Comparison of ENCODE assay signal across 21 cellular contexts in genomic region chr9:79028101-79028500, GRCh38.
DNase-seq lines count a peak whose midpoint lies in the region; ATAC-seq lines count a peak whose summit lies in the region.
"Had no signal": no experiment of that assay in that cellular context is flagged by ENCODE, and none has a peak within 500 bp of the region (broad histone marks: within the 10 kb centered on the region; RNA-seq: fewer than 3 reads in every experiment).

No MANE protein-coding gene starts in this region.

- peaks cover 0 to 7% (median 0%) of the 10 kb centered on the region in 11 donors for H3K9me3 Mint-ChIP-seq in naive thymus-derived CD4-positive, alpha-beta T cell
- H3K9me3 Mint-ChIP-seq: activated CD4-positive, alpha-beta memory T cell treated with anti-CD3 and anti-CD28 coated beads for 36 hours; activated T-cell treated with anti-CD3 and anti-CD28 coated beads, Interleukin-2, amount 50 U/mL, for 24 hours; CD4-positive, alpha-beta T cell; naive thymus-derived CD8-positive, alpha-beta T cell; stimulated activated naive B cell treated with anti-CD40 and anti-IgM and Interleukin-4, amounts not matched to agents 10 μg/mL and 1 μg/mL and 100 μg/mL, for 72 hours had no signal

- H3K4me1 ChIP-seq in adipocyte (ENCODE audit: control insufficient read depth, insufficient read depth, low read length) (peaks cover 4% of the 10 kb centered on the region), skeletal muscle satellite cell (ENCODE audit: control insufficient read depth, insufficient read depth, low read length) (peaks cover 35% of the 10 kb centered on the region)
- H3K4me1 ChIP-seq in naive thymus-derived CD4-positive, alpha-beta T cell (ENCODE audit: control insufficient read depth in 2 of 2, insufficient read depth in 2 of 2, low read length in 2 of 2): no peaks in the 10 kb centered on the region
- H3K4me1 ChIP-seq: transverse colon had no signal

- H3K27me3 ChIP-seq in adipocyte (replicated peaks; ENCODE audit: control insufficient read depth, insufficient read depth, low read length) (no peaks in the 10 kb centered on the region), skeletal muscle satellite cell (ENCODE audit: control insufficient read depth, insufficient read depth, low read length) (no peaks in the 10 kb centered on the region)
- H3K27me3 ChIP-seq in naive thymus-derived CD4-positive, alpha-beta T cell (ENCODE audit: control insufficient read depth in 2 of 2, insufficient read depth in 2 of 2, low read length in 2 of 2): no peaks in the 10 kb centered on the region
- H3K27me3 ChIP-seq: transverse colon had no signal

- H3K9me3 ChIP-seq in adipocyte (ENCODE audit: control insufficient read depth, low read length): no peaks in the 10 kb centered on the region
- no peaks in the 10 kb centered on the region for H3K9me3 ChIP-seq in skeletal muscle satellite cell (replicated peaks; ENCODE audit: low read length)
- H3K9me3 ChIP-seq in naive thymus-derived CD4-positive, alpha-beta T cell (ENCODE audit: control insufficient read depth in 2 of 3, low read length in 3 of 3): no peaks in the 10 kb centered on the region
- H3K9me3 ChIP-seq: transverse colon had no signal

- H3K9ac ChIP-seq in adipocyte (ENCODE audit: low read length) (no peak overlapping the region), skeletal muscle satellite cell (ENCODE audit: low read depth, low read length) (no peak overlapping the region)

- intact Hi-C loops in naive thymus-derived CD4-positive, alpha-beta T cell (cut with micrococcal nuclease): no loop called here

- POLR2A ChIA-PET in naive thymus-derived CD4-positive, alpha-beta T cell (lab: Charles Lee): no interaction called here

- H3K36me3 ChIP-seq in adipocyte (ENCODE audit: control insufficient read depth, insufficient read depth, low read length, severe bottlenecking) (no peaks in the 10 kb centered on the region), skeletal muscle satellite cell (ENCODE audit: insufficient read depth, low read length) (no peaks in the 10 kb centered on the region)
- H3K36me3 ChIP-seq in naive thymus-derived CD4-positive, alpha-beta T cell (ENCODE audit: control insufficient read depth in 2 of 3, insufficient read depth in 3 of 3, low read length in 3 of 3): no peaks in the 10 kb centered on the region
- H3K36me3 ChIP-seq: transverse colon had no signal

- no peak overlapping the region for H3K4me3 Mint-ChIP-seq in naive thymus-derived CD4-positive, alpha-beta T cell
- H3K4me3 Mint-ChIP-seq: activated CD4-positive, alpha-beta memory T cell treated with anti-CD3 and anti-CD28 coated beads for 36 hours; activated T-cell treated with anti-CD3 and anti-CD28 coated beads, Interleukin-2, amount 50 U/mL, for 24 hours; CD4-positive, alpha-beta T cell; central memory CD8-positive, alpha-beta T cell; naive thymus-derived CD8-positive, alpha-beta T cell; stimulated activated naive B cell treated with anti-CD40 and anti-IgM and Interleukin-4, amounts not matched to agents 10 μg/mL and 1 μg/mL and 100 μg/mL, for 72 hours had no signal

- no peaks in the 10 kb centered on the region for H3K27me3 Mint-ChIP-seq in naive thymus-derived CD4-positive, alpha-beta T cell
- H3K27me3 Mint-ChIP-seq: activated CD4-positive, alpha-beta memory T cell treated with anti-CD3 and anti-CD28 coated beads for 36 hours; activated T-cell treated with anti-CD3 and anti-CD28 coated beads, Interleukin-2, amount 50 U/mL, for 24 hours; CD4-positive, alpha-beta T cell; central memory CD8-positive, alpha-beta T cell had no signal

- DNase-seq in NCI-H1417 (lab: John Stamatoyannopoulos, UW): peak in 2 of 3 experiments; percentile 13 to 42
- DNase-seq in NCI-H1417 treated with DMSO at 0.1 percent for 48 hours (lab: John Stamatoyannopoulos, UW): no peak
- peak; percentile 53 for DNase-seq in adipocyte (ENCODE audit: low read depth)
- peak; percentile 54 for DNase-seq in fibroblast of peridontal ligament (ENCODE audit: extremely low read depth)
- no peak for DNase-seq in naive thymus-derived CD4-positive, alpha-beta T cell
- no peak for DNase-seq in Ammon's horn (ENCODE audit: low spot score)
- no peak for DNase-seq in AML-193 (lab: John Stamatoyannopoulos, UW)
- DNase-seq: 8988T; activated CD4-positive, alpha-beta memory T cell treated with anti-CD3 and anti-CD28 coated beads for 36 hours; activated T-cell treated with anti-CD3 and anti-CD28 coated beads, Interleukin-2, amount 50 U/mL, for 24 hours; CD4-positive, alpha-beta T cell; naive thymus-derived CD8-positive, alpha-beta T cell; NK-92 treated with Interleukin-12 subunit alpha and Interleukin-12 subunit beta, amount 100 ng/mL, for 24 hours; RPMI8226; stimulated activated naive B cell treated with anti-CD40 and anti-IgM and Interleukin-4, amounts not matched to agents 10 μg/mL and 1 μg/mL and 100 μg/mL, for 72 hours; T-helper 1 cell; transverse colon had no signal

- CTCF ChIA-PET in naive thymus-derived CD4-positive, alpha-beta T cell (lab: Charles Lee): no interaction called here

- no peak for ATAC-seq in naive thymus-derived CD4-positive, alpha-beta T cell
- ATAC-seq: activated naive CD4-positive, alpha-beta T cell treated with anti-CD3 and anti-CD28 coated beads, Interleukin-2, amount 50 U/mL, for 72 hours; HCT116; naive thymus-derived CD8-positive, alpha-beta T cell; stimulated activated naive B cell treated with anti-CD40 and anti-IgM and Interleukin-4, amounts not matched to agents 10 μg/mL and 1 μg/mL and 100 μg/mL, for 72 hours had no signal

- H3K36me3 Mint-ChIP-seq in naive thymus-derived CD4-positive, alpha-beta T cell: no peaks in the 10 kb centered on the region
- H3K36me3 Mint-ChIP-seq: activated CD4-positive, alpha-beta memory T cell treated with anti-CD3 and anti-CD28 coated beads for 36 hours; activated naive CD4-positive, alpha-beta T cell treated with anti-CD3 and anti-CD28 coated beads, Interleukin-2, amount 50 U/mL, for 72 hours; naive thymus-derived CD8-positive, alpha-beta T cell; stimulated activated naive B cell treated with anti-CD40 and anti-IgM and Interleukin-4, amounts not matched to agents 10 μg/mL and 1 μg/mL and 100 μg/mL, for 72 hours had no signal

- no peak overlapping the region for H3K27ac Mint-ChIP-seq in naive thymus-derived CD4-positive, alpha-beta T cell
- H3K27ac Mint-ChIP-seq: activated CD4-positive, alpha-beta memory T cell treated with anti-CD3 and anti-CD28 coated beads for 36 hours; activated naive CD4-positive, alpha-beta T cell treated with anti-CD3 and anti-CD28 coated beads, Interleukin-2, amount 50 U/mL, for 72 hours; activated T-cell treated with anti-CD3 and anti-CD28 coated beads, Interleukin-2, amount 50 U/mL, for 24 hours; CD4-positive, alpha-beta T cell; naive thymus-derived CD8-positive, alpha-beta T cell; stimulated activated naive B cell treated with anti-CD40 and anti-IgM and Interleukin-4, amounts not matched to agents 10 μg/mL and 1 μg/mL and 100 μg/mL, for 72 hours had no signal

- peak overlapping the region; percentile 26 for H3K4me2 ChIP-seq in skeletal muscle satellite cell (ENCODE audit: low read length)

- no peak overlapping the region for H3K27ac ChIP-seq in naive thymus-derived CD4-positive, alpha-beta T cell (ENCODE audit: low read depth, low read length)
- H3K27ac ChIP-seq: transverse colon had no signal

- H3K4me3 ChIP-seq in adipocyte (ENCODE audit: low read length) (no peak overlapping the region), skeletal muscle satellite cell (ENCODE audit: low read length) (no peak overlapping the region)
- no peak overlapping the region for H3K4me3 ChIP-seq in naive thymus-derived CD4-positive, alpha-beta T cell (ENCODE audit: low read length)
- H3K4me3 ChIP-seq: transverse colon had no signal

- no peaks in the 10 kb centered on the region for H3K4me1 Mint-ChIP-seq in naive thymus-derived CD4-positive, alpha-beta T cell
- H3K4me1 Mint-ChIP-seq: central memory CD8-positive, alpha-beta T cell had no signal

Comparison
In these comparisons a context has a peak if more than half of its experiments do, and no peak if none do; other contexts are left out.
1. DNase-seq: peak in NCI-H1417 (2 of 3), adipocyte (single experiment) and fibroblast of peridontal ligament (single experiment); none in NCI-H1417 treated with DMSO at 0.1 percent for 48 hours (single experiment), naive thymus-derived CD4-positive, alpha-beta T cell (0 of 9), Ammon's horn (single experiment) and AML-193 (0 of 2).